Comparison of ENCODE assay signal across 21 cellular contexts in genomic region chr4:86993909-86994672, GRCh38. TPM values are rescaled to one million over a fixed set of nuclear protein-coding genes. Genes with fewer than 3 reads are reported as not detected.
DNase-seq lines count a peak whose midpoint lies in the region; ATAC-seq and TF ChIP-seq lines count a peak whose summit lies in the region.
"Had no signal": no experiment of that assay in that cellular context is flagged by ENCODE, and none has a peak within 500 bp of the region (broad histone marks: within the 10 kb centered on the region; RNA-seq: fewer than 3 reads in every experiment).

No MANE protein-coding gene starts in this region.

- H3K36me3 ChIP-seq in mesendoderm (ENCODE audit: control insufficient read depth, insufficient read depth, low read length) = no peaks in the 10 kb centered on the region
- no peaks in the 10 kb centered on the region for H3K36me3 ChIP-seq in tibial nerve
- H3K36me3 ChIP-seq: brain microvascular endothelial cell, ovary, transverse colon had no signal

- H3K27me3 ChIP-seq in mesendoderm (ENCODE audit: insufficient read depth, low read length, poor library complexity) (no peaks in the 10 kb centered on the region), tibial nerve (no peaks in the 10 kb centered on the region)
- H3K27me3 ChIP-seq: brain microvascular endothelial cell, ovary, transverse colon had no signal

- no peak for TF ChIP-seq EP300 in tibial nerve (IDR thresholded peaks at IDR 0.05)

- H2BK15ac ChIP-seq in mesendoderm (replicated peaks; ENCODE audit: low read depth) = no peak overlapping the region

- H3K9ac ChIP-seq in mesendoderm (ENCODE audit: low read length) = no peak overlapping the region

- H3K4me3 Mint-ChIP-seq in stimulated activated naive CD8-positive, alpha-beta T cell treated with anti-CD3 and anti-CD28 coated beads, Interleukin-15, Interleukin-2, amounts not matched to agents 100 ng/mL and 50 ng/mL, for 24 hours = no peak overlapping the region
- H3K4me3 Mint-ChIP-seq in activated T-helper 17 cell treated with anti-CD3 and anti-CD28 coated beads, Interleukin-2, amount 50 U/mL, for 72 hours = no peak overlapping the region
- H3K4me3 Mint-ChIP-seq: CD4-positive, CD25-positive, alpha-beta regulatory T cell; stimulated activated memory B cell treated with anti-CD40 and anti-IgM and Interleukin-4, amounts not matched to agents 10 μg/mL and 1 μg/mL and 100 μg/mL, for 72 hours had no signal

- H3K79me1 ChIP-seq in mesendoderm (ENCODE audit: low read length) = peaks cover 5% of the 10 kb centered on the region

- H3K36me3 Mint-ChIP-seq in stimulated activated naive CD8-positive, alpha-beta T cell treated with anti-CD3 and anti-CD28 coated beads, Interleukin-15, Interleukin-2, amounts not matched to agents 100 ng/mL and 50 ng/mL, for 24 hours (ENCODE audit: low read depth) = peaks cover 12% of the 10 kb centered on the region
- H3K36me3 Mint-ChIP-seq in activated T-helper 17 cell treated with anti-CD3 and anti-CD28 coated beads, Interleukin-2, amount 50 U/mL, for 72 hours (ENCODE audit: low read depth) = peaks cover 6% of the 10 kb centered on the region

- H2BK5ac ChIP-seq in mesendoderm (ENCODE audit: low read length) = no peak overlapping the region

- H3K4me2 ChIP-seq in mesendoderm (ENCODE audit: low read length) = no peak overlapping the region

- no peak overlapping the region for H3K27ac ChIP-seq in mesendoderm (ENCODE audit: low read depth, low read length)
- H3K27ac ChIP-seq in tibial nerve = no peak overlapping the region
- H3K27ac ChIP-seq: brain microvascular endothelial cell, coronary artery, ovary, transverse colon had no signal

- peaks cover 5% of the 10 kb centered on the region for H3K4me1 ChIP-seq in mesendoderm (ENCODE audit: control insufficient read depth, low read depth, low read length)
- H3K4me1 ChIP-seq in tibial nerve = peaks cover 0 to 16% (median 7%) of the 10 kb centered on the region in 4 donors

- H3K79me2 ChIP-seq in mesendoderm (ENCODE audit: control insufficient read depth, insufficient read depth, low read length) = peaks cover 2% of the 10 kb centered on the region

- no peak overlapping the region for H3K23ac ChIP-seq in mesendoderm (ENCODE audit: low read length)

- H3K27ac Mint-ChIP-seq in stimulated activated naive CD8-positive, alpha-beta T cell treated with anti-CD3 and anti-CD28 coated beads, Interleukin-15, Interleukin-2, amounts not matched to agents 100 ng/mL and 50 ng/mL, for 24 hours = peak overlapping the region; percentile 28
- peak overlapping the region; percentile 14 for H3K27ac Mint-ChIP-seq in activated T-helper 17 cell treated with anti-CD3 and anti-CD28 coated beads, Interleukin-2, amount 50 U/mL, for 72 hours
- H3K27ac Mint-ChIP-seq: stimulated activated memory B cell treated with anti-CD40 and anti-IgM and Interleukin-4, amounts not matched to agents 10 μg/mL and 1 μg/mL and 100 μg/mL, for 72 hours had no signal

- H3K4ac ChIP-seq in mesendoderm (ENCODE audit: low read depth, low read length) = no peak overlapping the region

- no peak for TF ChIP-seq POLR2A in tibial nerve (IDR thresholded peaks at IDR 0.05)

- peak overlapping the region; percentile 61 for H2BK120ac ChIP-seq in mesendoderm (ENCODE audit: low read depth, low read length)

- DNase-seq in stimulated activated naive CD8-positive, alpha-beta T cell treated with anti-CD3 and anti-CD28 coated beads, Interleukin-15, Interleukin-2, amounts not matched to agents 100 U/mL and 50 U/mL, for 24 hours = no peak
- no peak for DNase-seq in mesendoderm
- DNase-seq in tibial nerve (ENCODE audit: low spot score in 2 of 2) = no peak
- no peak for DNase-seq in activated CD8-positive, alpha-beta memory T cell treated with anti-CD3 and anti-CD28 coated beads, Interleukin-2, amount 50 U/mL, for 4 hours
- DNase-seq in dedifferentiated amniotic fluid mesenchymal stem cell (ENCODE audit: extremely low spot score) = no peak
- DNase-seq: activated CD4-positive, alpha-beta T cell treated with anti-CD3 and anti-CD28 coated beads for 1 hour; brain microvascular endothelial cell; CD4-positive, CD25-positive, alpha-beta regulatory T cell; DMS53; NCI-H1417; NCI-H510A treated with DMSO at 0.1 percent for 48 hours; ovary; T1000; transverse colon had no signal

- TF ChIP-seq CTCF in tibial nerve (IDR thresholded peaks at IDR 0.05) = no peak

- H2AK5ac ChIP-seq in mesendoderm (ENCODE audit: low read length) = no peak overlapping the region

- WGBS in mesendoderm (ENCODE audit: extremely low coverage, insufficient coverage, low lambda C conversion rate) = no CpG with 5 or more reads among the region's 6 CpGs
- WGBS in tibial nerve, 2 donors = 83 to 87% methylated on average over 6 of the region's 6 CpGs

- ATAC-seq in stimulated activated naive CD8-positive, alpha-beta T cell treated with anti-CD3 and anti-CD28 coated beads, Interleukin-15, Interleukin-2, amounts not matched to agents 100 U/mL and 50 U/mL, for 24 hours = no peak
- ATAC-seq in activated T-helper 17 cell treated with anti-CD3 and anti-CD28 coated beads, Interleukin-2, amount 50 U/mL, for 72 hours (replicated peaks) = no peak
- no peak for ATAC-seq in HG03342 (IDR thresholded peaks at IDR 0.05; ENCODE audit: unreplicated experiment)
- ATAC-seq: GM12878; stimulated activated memory B cell treated with anti-CD40 and anti-IgM and Interleukin-4, amounts not matched to agents 10 μg/mL and 1 μg/mL and 100 μg/mL, for 72 hours had no signal

- H3K56ac ChIP-seq in mesendoderm (ENCODE audit: low read length) = no peak overlapping the region

- H3K9me3 Mint-ChIP-seq in stimulated activated naive CD8-positive, alpha-beta T cell treated with anti-CD3 and anti-CD28 coated beads, Interleukin-15, Interleukin-2, amounts not matched to agents 100 ng/mL and 50 ng/mL, for 24 hours = no peaks in the 10 kb centered on the region
- no peaks in the 10 kb centered on the region for H3K9me3 Mint-ChIP-seq in activated T-helper 17 cell treated with anti-CD3 and anti-CD28 coated beads, Interleukin-2, amount 50 U/mL, for 72 hours
- H3K9me3 Mint-ChIP-seq: stimulated activated memory B cell treated with anti-CD40 and anti-IgM and Interleukin-4, amounts not matched to agents 10 μg/mL and 1 μg/mL and 100 μg/mL, for 72 hours had no signal

- no peaks in the 10 kb centered on the region for H3K9me3 ChIP-seq in tibial nerve
- H3K9me3 ChIP-seq: ovary, transverse colon had no signal

- H4K5ac ChIP-seq in mesendoderm (ENCODE audit: low read length) = no peak overlapping the region

- H3K4me3 ChIP-seq in mesendoderm (ENCODE audit: low read length) (no peak overlapping the region), tibial nerve (no peak overlapping the region)
- H3K4me3 ChIP-seq: coronary artery, GM12878, lung, ovary, transverse colon had no signal

- peaks cover 19% of the 10 kb centered on the region for H3K4me1 Mint-ChIP-seq in stimulated activated naive CD8-positive, alpha-beta T cell treated with anti-CD3 and anti-CD28 coated beads, Interleukin-15, Interleukin-2, amounts not matched to agents 100 ng/mL and 50 ng/mL, for 24 hours (ENCODE audit: low read depth)
- H3K4me1 Mint-ChIP-seq in activated T-helper 17 cell treated with anti-CD3 and anti-CD28 coated beads, Interleukin-2, amount 50 U/mL, for 72 hours = peaks cover 17% of the 10 kb centered on the region

- no peaks in the 10 kb centered on the region for H3K27me3 Mint-ChIP-seq in stimulated activated naive CD8-positive, alpha-beta T cell treated with anti-CD3 and anti-CD28 coated beads, Interleukin-15, Interleukin-2, amounts not matched to agents 100 ng/mL and 50 ng/mL, for 24 hours
- no peaks in the 10 kb centered on the region for H3K27me3 Mint-ChIP-seq in activated T-helper 17 cell treated with anti-CD3 and anti-CD28 coated beads, Interleukin-2, amount 50 U/mL, for 72 hours
- H3K27me3 Mint-ChIP-seq: CD4-positive, CD25-positive, alpha-beta regulatory T cell; stimulated activated memory B cell treated with anti-CD40 and anti-IgM and Interleukin-4, amounts not matched to agents 10 μg/mL and 1 μg/mL and 100 μg/mL, for 72 hours had no signal

- no peak overlapping the region for H4K8ac ChIP-seq in mesendoderm (ENCODE audit: low read depth, low read length)

- no peak overlapping the region for H3K18ac ChIP-seq in mesendoderm (ENCODE audit: low read length)

RNA-seq across cellular contexts. Expression of gene AFF1, which starts 59.3 kb away (rescaled TPM):
- total RNA-seq in activated T-helper 17 cell treated with anti-CD3 and anti-CD28 coated beads, Interleukin-2, amount 50 U/mL, for 72 hours = 10 to 100 TPM; 64.2 to 80.5 TPM
- polyA plus RNA-seq in mesendoderm (2013, experiment 1 of 2) = 39.7 TPM
- polyA plus RNA-seq in mesendoderm (2013, experiment 2 of 2) = 39.1 TPM
- 100 to 1,000 TPM; 105 to 152 (median 111) TPM for total RNA-seq in tibial nerve
